ENCODE assay signal across 22 cellular contexts in the genomic region with DNA sequence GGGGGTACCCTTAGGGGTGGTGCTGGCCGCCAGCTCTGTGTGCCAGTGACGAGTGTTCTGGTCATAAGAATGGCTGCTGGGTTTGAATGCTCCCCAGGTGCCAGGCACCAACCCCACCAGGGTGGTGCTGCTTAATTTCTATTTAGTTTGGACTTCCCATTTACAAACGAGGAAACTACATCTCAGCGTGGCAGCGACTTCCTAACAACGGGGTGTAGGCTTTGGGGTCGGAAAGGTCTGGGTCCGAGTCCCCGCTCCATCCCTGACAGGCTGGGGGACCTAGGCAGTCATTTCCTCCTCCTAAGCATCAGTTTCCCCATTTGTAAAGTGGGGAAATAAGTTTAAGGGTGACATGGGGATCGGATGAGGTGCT.
DNase-seq lines count a peak whose midpoint lies in the region; TF ChIP-seq lines count a peak whose summit lies in the region.
"Had no signal": no experiment of that assay in that cellular context is flagged by ENCODE, and none has a peak within 500 bp of the region (broad histone marks: within the 10 kb centered on the region; RNA-seq: fewer than 3 reads in every experiment).

No MANE protein-coding gene starts in this region.

- H3K9me3 ChIP-seq in BLaER1 treated with 17β-estradiol and CSF1 and Interleukin-3, amounts not matched to agents 10 nM and 100 nM (replicated peaks in 1 of 11): peaks cover 0 to 13% (median 0%) of the 10 kb centered on the region in 11 experiments; a peak in 5 of 22 replicates
- H3K9me3 ChIP-seq: prostate gland, SJSA1, suprapubic skin had no signal

- H3K27me3 ChIP-seq in BLaER1 treated with 17β-estradiol and CSF1 and Interleukin-3, amounts not matched to agents 10 nM and 100 nM: no peaks in the 10 kb centered on the region
- H3K27me3 ChIP-seq: dorsolateral prefrontal cortex, SJSA1, suprapubic skin had no signal

- H3K9ac ChIP-seq in BLaER1 treated with 17β-estradiol and CSF1 and Interleukin-3, amounts not matched to agents 10 nM and 100 nM: peak overlapping the region in 4 of 11 experiments; percentile 35 to 59 (median 54); a peak in 6 of 22 replicates

- no peaks in the 10 kb centered on the region for H3K36me3 ChIP-seq in BLaER1 treated with 17β-estradiol and CSF1 and Interleukin-3, amounts not matched to agents 10 nM and 100 nM
- H3K36me3 ChIP-seq: prostate gland, SJSA1, suprapubic skin had no signal

- peaks cover 12 to 81% (median 36%) of the 10 kb centered on the region in 10 experiments for H3K4me1 ChIP-seq in BLaER1 treated with 17β-estradiol and CSF1 and Interleukin-3, amounts not matched to agents 10 nM and 100 nM
- H3K4me1 ChIP-seq: prostate gland had no signal

- H3K4me3 ChIP-seq in BLaER1 treated with 17β-estradiol and CSF1 and Interleukin-3, amounts not matched to agents 10 nM and 100 nM: no peak overlapping the region
- H3K4me3 ChIP-seq in coronary artery (no peak overlapping the region), skin epidermis (no peak overlapping the region)
- H3K4me3 ChIP-seq: dorsolateral prefrontal cortex, prostate gland, SJSA1, suprapubic skin had no signal

- no peaks in the 10 kb centered on the region for H4K20me1 ChIP-seq in BLaER1 treated with 17β-estradiol and CSF1 and Interleukin-3, amounts not matched to agents 10 nM and 100 nM

- H3K4me2 ChIP-seq in BLaER1 treated with 17β-estradiol and CSF1 and Interleukin-3, amounts not matched to agents 10 nM and 100 nM: peak overlapping the region in 6 of 11 experiments; percentile 38 to 79 (median 74); a peak in 11 of 22 replicates

- DNase-seq in NOMO-1 treated with DMSO at 0.1 percent for 48 hours (lab: John Stamatoyannopoulos, UW; ENCODE audit: unreplicated experiment) (peak; percentile 49), coronary artery (ENCODE audit: low spot score) (no peak), DMS79 treated with DMSO at 0.1 percent for 48 hours (lab: John Stamatoyannopoulos, UW) (no peak), NCI-H1930 (lab: John Stamatoyannopoulos, UW) (no peak), anterior cingulate cortex (lab: John Stamatoyannopoulos, UW) (no peak), hypothalamus (lab: John Stamatoyannopoulos, UW) (no peak)
- DNase-seq: activated CD4-positive, alpha-beta T cell treated with anti-CD3 and anti-CD28 coated beads for 48 hours; central memory CD4-positive, alpha-beta T cell; NCI-H1417; NCI-H2081 treated with DMSO at 0.1 percent for 48 hours; NCI-H345; NCI-H774; OCI-M1; small intestine; stimulated activated CD4-positive, alpha-beta T cell treated with anti-CD3 and anti-CD28 coated beads, Interleukin-2, amount 100 ng/mL, for 48 hours; T-helper 17 cell had no signal

- no peak for TF ChIP-seq CTCF in coronary artery (IDR thresholded peaks at IDR 0.05)

- peak overlapping the region in 6 of 11 experiments; percentile 38 to 77 (median 64); a peak in 12 of 22 replicates for H3K27ac ChIP-seq in BLaER1 treated with 17β-estradiol and CSF1 and Interleukin-3, amounts not matched to agents 10 nM and 100 nM
- H3K27ac ChIP-seq in coronary artery (peak overlapping the region; percentile 13 to 45), skin epidermis (peak overlapping the region in 18 of 21 experiments; percentile 28 to 82 (median 62))
- H3K27ac ChIP-seq: prostate gland, SJSA1, suprapubic skin had no signal
